8 cellular contexts compared by ENCODE assay signal in the genomic region with DNA sequence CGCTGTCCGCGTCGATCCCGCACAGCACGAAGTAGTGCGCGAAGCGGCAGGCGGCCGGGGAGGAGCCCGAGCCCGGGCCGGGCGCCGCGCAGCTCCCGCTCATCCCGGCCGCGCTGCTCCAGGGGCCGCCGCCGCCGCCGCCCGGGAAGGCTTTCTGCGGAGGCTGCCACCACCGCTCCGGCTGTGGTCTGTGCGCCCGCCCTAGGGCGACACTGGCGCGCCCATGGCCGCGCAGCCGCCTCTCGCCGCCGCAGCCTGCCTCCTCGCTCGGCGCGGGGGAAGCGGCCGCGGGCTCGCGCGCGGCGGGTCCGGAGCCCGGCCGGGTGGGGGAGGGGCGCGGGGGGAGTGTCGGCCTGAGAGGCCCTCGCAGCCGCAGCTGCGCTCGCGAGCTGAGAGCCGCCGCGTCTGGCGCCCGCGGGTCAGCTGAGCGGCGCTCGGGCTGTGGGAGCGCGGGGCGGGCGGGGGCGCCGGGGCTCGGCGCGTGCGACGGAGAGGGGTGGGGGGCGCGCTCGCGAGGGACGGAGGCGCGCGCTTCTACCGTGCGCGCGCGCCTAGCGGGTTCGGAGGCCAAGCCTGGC. TPM values are rescaled to one million over a fixed set of nuclear protein-coding genes. Genes with fewer than 3 reads are reported as not detected.
DNase-seq lines count a peak whose midpoint lies in the region; ATAC-seq and TF ChIP-seq lines count a peak whose summit lies in the region.

DENND5B (minus strand) TSS at position 407 of the 578 bp plus-strand sequence; CDS start at position 103, 304 bp downstream.

- no peak for TF ChIP-seq CTCF in lower lobe of right lung (IDR thresholded peaks at IDR 0.05)

- H3K27ac ChIP-seq in lower lobe of right lung: peak within 1 kb of the TSS; percentile 89

- H3K36me3 ChIP-seq in endocrine pancreas (ENCODE audit: control insufficient read depth, insufficient read depth, low read length): no peaks in the 10 kb centered on the region
- no peaks in the 10 kb centered on the region for H3K36me3 ChIP-seq in lower lobe of right lung

- no peaks in the 10 kb centered on the region for H3K27me3 Mint-ChIP-seq in stimulated activated memory B cell treated with anti-CD40 and anti-IgM and Interleukin-4, amounts not matched to agents 10 μg/mL and 1 μg/mL and 100 μg/mL, for 72 hours

- no peaks in the 10 kb centered on the region for H3K9me3 ChIP-seq in endocrine pancreas (ENCODE audit: control insufficient read depth, low read length)
- H3K9me3 ChIP-seq in lower lobe of right lung: no peaks in the 10 kb centered on the region

- peaks cover 13% of the 10 kb centered on the region for H3K4me1 ChIP-seq in endocrine pancreas (ENCODE audit: control insufficient read depth, insufficient read depth, low read length)
- peaks cover 20% of the 10 kb centered on the region for H3K4me1 ChIP-seq in lower lobe of right lung

- peak; percentile 74 to 90 for ATAC-seq in lower lobe of right lung
- ATAC-seq in stimulated activated memory B cell treated with anti-CD40 and anti-IgM and Interleukin-4, amounts not matched to agents 10 μg/mL and 1 μg/mL and 100 μg/mL, for 72 hours: peak; percentile 84

- CTCF ChIA-PET in HEK293T (lab: Yijun Ruan, JAX): no interaction called here

- peak; percentile 27 for DNase-seq in activated CD4-positive, alpha-beta T cell treated with anti-CD3 and anti-CD28 coated beads for 48 hours
- DNase-seq in activated CD4-positive, alpha-beta T cell treated with anti-CD3 and anti-CD28 coated beads, Interleukin-2, amount 50 U/mL, for 1 hour: no peak
- DNase-seq in HEK293T (ENCODE audit: extremely low spot score) (peak; percentile 81), MV-4-11 (lab: John Stamatoyannopoulos, UW) (peak; percentile 7), UCSD-AML1 (lab: John Stamatoyannopoulos, UW; ENCODE audit: unreplicated experiment) (peak; percentile 50), lower lobe of right lung (peak; percentile 73)

- peaks cover 5% of the 10 kb centered on the region for H3K9me3 Mint-ChIP-seq in stimulated activated memory B cell treated with anti-CD40 and anti-IgM and Interleukin-4, amounts not matched to agents 10 μg/mL and 1 μg/mL and 100 μg/mL, for 72 hours

- POLR2A ChIA-PET in HEK293T (lab: Yijun Ruan, JAX): interaction anchor here (0.7 to 1.3 kb wide), 6 partner anchors 9 to 264 kb away, joined by 3 to 4 read pairs (median 4); no protein-coding TSS in a partner anchor

- H3K27me3 ChIP-seq in endocrine pancreas (ENCODE audit: control insufficient read depth, insufficient read depth, low read length) (no peaks in the 10 kb centered on the region), lower lobe of right lung (ENCODE audit: low read depth) (no peaks in the 10 kb centered on the region)

- H3K9ac ChIP-seq in endocrine pancreas (ENCODE audit: control insufficient read depth, insufficient read depth, low read length): peak within 1 kb of the TSS; percentile 62

- H3K27ac Mint-ChIP-seq in stimulated activated memory B cell treated with anti-CD40 and anti-IgM and Interleukin-4, amounts not matched to agents 10 μg/mL and 1 μg/mL and 100 μg/mL, for 72 hours: peak within 1 kb of the TSS; percentile 91

- peaks cover 47% of the 10 kb centered on the region for H3K4me1 Mint-ChIP-seq in stimulated activated memory B cell treated with anti-CD40 and anti-IgM and Interleukin-4, amounts not matched to agents 10 μg/mL and 1 μg/mL and 100 μg/mL, for 72 hours

- peaks cover 9% of the 10 kb centered on the region for H3K36me3 Mint-ChIP-seq in stimulated activated memory B cell treated with anti-CD40 and anti-IgM and Interleukin-4, amounts not matched to agents 10 μg/mL and 1 μg/mL and 100 μg/mL, for 72 hours

- H3K4me3 ChIP-seq in endocrine pancreas (ENCODE audit: control insufficient read depth, insufficient read depth, low read length) (peak within 1 kb of the TSS; percentile 72), lower lobe of right lung (peak within 1 kb of the TSS; percentile 90)

- H3K4me3 Mint-ChIP-seq in stimulated activated memory B cell treated with anti-CD40 and anti-IgM and Interleukin-4, amounts not matched to agents 10 μg/mL and 1 μg/mL and 100 μg/mL, for 72 hours: peak within 1 kb of the TSS; percentile 84

- intact Hi-C loops in lower lobe of right lung (cut with DNase I): no loop called here

TF ChIP-seq in HEK293T, 16 proteins besides CTCF, POLR2A, EP300 and RAD21:
- TF ChIP-seq ELF4 (IDR thresholded peaks at IDR 0.05) (no peak), LEF1 (IDR thresholded peaks at IDR 0.05; ENCODE audit: borderline replicate concordance) (no peak), HDGF (IDR thresholded peaks at IDR 0.05; ENCODE audit: borderline replicate concordance) (no peak), ARNT (IDR thresholded peaks at IDR 0.05) (no peak), ZNF384 (IDR thresholded peaks at IDR 0.05) (no peak), L3MBTL2 (conservative IDR thresholded peaks at IDR 0.05) (no peak), FOXM1 (IDR thresholded peaks at IDR 0.05; ENCODE audit: borderline replicate concordance) (peak; percentile 32; the same call in 1 of the 2 replicates), TARDBP (IDR thresholded peaks at IDR 0.05) (no peak), BHLHE40 (IDR thresholded peaks at IDR 0.05; ENCODE audit: borderline replicate concordance) (no peak)
TF ChIP-seq in HEK293T: peak in this region for 1.

RNA-seq across cellular contexts. Expression of gene DENND5B, which starts in this region (rescaled TPM):
- 6.0 TPM for total RNA-seq in lower lobe of right lung
